ENCODE assay signal across 11 cellular contexts in the genomic region with DNA sequence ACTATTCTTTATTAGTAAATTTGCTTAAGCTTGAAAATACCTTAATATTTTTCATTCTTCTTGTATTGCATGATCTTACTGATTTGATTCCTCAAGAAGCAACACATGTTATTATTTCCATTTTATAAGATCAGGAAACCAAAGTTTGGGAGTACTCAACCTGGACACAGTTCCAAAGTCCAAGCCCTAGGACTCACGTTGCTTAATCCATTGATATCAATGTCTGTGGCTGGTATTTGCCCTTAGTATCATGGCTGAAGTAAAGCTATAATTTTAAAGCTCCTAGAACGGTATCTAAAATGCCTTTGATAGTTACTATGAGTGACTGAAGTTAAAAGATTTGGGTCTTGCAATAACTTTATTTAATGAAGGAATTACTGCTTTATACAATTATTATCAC.
"Had no signal": no experiment of that assay in that cellular context is flagged by ENCODE, and none has a peak within 500 bp of the region (broad histone marks: within the 10 kb centered on the region; RNA-seq: fewer than 3 reads in every experiment).

No MANE protein-coding gene starts in this region.

- H3K4me3 ChIP-seq: GM23248, GM23338, HAP-1 had no signal

- FAIRE-seq: H1, H54 had no signal

- ATAC-seq: GM23338, HCT116 had no signal

- H3K27ac ChIP-seq: GM23248 had no signal

- H3K36me3 ChIP-seq: HAP-1 had no signal

- H3K9me3 ChIP-seq: HAP-1 had no signal

- H3K4me2 ChIP-seq: GM23338 had no signal

- H2AFZ ChIP-seq: GM23248, GM23338 had no signal

- DNase-seq: GM23248, GOT3, H7, H9, HCEC 1CT, HFFc6 had no signal

- H3K9ac ChIP-seq: GM23248 had no signal
